In the genomic region with DNA sequence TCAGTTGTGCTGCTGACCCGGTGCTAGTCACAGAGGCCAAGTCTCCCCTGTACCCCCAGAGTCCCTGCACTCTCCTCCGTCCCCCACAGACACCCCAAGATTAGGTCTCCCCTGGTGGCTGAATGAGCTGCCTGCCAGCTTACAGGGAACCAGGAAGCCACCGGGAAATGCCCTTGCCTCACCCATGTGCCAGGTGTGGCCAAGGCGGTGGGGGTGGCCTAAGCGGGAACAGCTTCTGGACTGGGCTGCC, we compare ENCODE assay signal across 11 cellular contexts. TPM values are rescaled to one million over a fixed set of nuclear protein-coding genes. Genes with fewer than 3 reads are reported as not detected.
DNase-seq lines count a peak whose midpoint lies in the region; ATAC-seq and TF ChIP-seq lines count a peak whose summit lies in the region.
"Had no signal": no experiment of that assay in that cellular context is flagged by ENCODE, and none has a peak within 500 bp of the region (broad histone marks: within the 10 kb centered on the region; RNA-seq: fewer than 3 reads in every experiment).

No MANE protein-coding gene starts in this region.

- H3K27me3 ChIP-seq in foreskin keratinocyte, result no peaks in the 10 kb centered on the region
- H3K27me3 ChIP-seq in psoas muscle (ENCODE audit: insufficient read depth in 3 of 3, low read length in 2 of 3), result no peaks in the 10 kb centered on the region
- no peaks in the 10 kb centered on the region for H3K27me3 ChIP-seq in aorta (ENCODE audit: control insufficient read depth in 1 of 2, insufficient read depth in 2 of 2, low read length in 1 of 2)

- H3K4me1 ChIP-seq in foreskin keratinocyte (no peaks in the 10 kb centered on the region), psoas muscle (peaks cover 73% of the 10 kb centered on the region), aorta (ENCODE audit: control insufficient read depth in 1 of 2, insufficient read depth in 2 of 2, low read length in 2 of 2) (peaks cover 0 to 9% of the 10 kb centered on the region in 2 donors)

- H3K36me3 ChIP-seq in psoas muscle (ENCODE audit: insufficient read depth in 1 of 2, low read depth in 1 of 2) (no peaks in the 10 kb centered on the region), aorta (ENCODE audit: control insufficient read depth in 1 of 2, insufficient read depth in 2 of 2, low read length in 1 of 2) (no peaks in the 10 kb centered on the region)

- no peaks in the 10 kb centered on the region for H3K9me3 ChIP-seq in psoas muscle
- H3K9me3 ChIP-seq in aorta (ENCODE audit: control insufficient read depth, low read length), result no peaks in the 10 kb centered on the region
- H3K9me3 ChIP-seq: A549 had no signal

- ATAC-seq in Right ventricle myocardium superior (ENCODE audit: poor library complexity) (peak; percentile 10), foreskin keratinocyte (peak; percentile 23), psoas muscle (no peak), aorta (ENCODE audit: low FRiP score) (no peak)

- H3K27ac ChIP-seq in foreskin keratinocyte (no peak overlapping the region), psoas muscle (peak overlapping the region; percentile 51), aorta (ENCODE audit: low read depth in 1 of 2, low read length in 2 of 2) (peak overlapping the region; percentile 1 to 81)
- H3K27ac ChIP-seq: HL-60 had no signal

- 30 to 35% (median 33%) methylated on average over 5 of the region's 5 CpGs for WGBS in psoas muscle, 3 donors
- WGBS in aorta, 2 donors, result 56 to 58% methylated on average over 5 of the region's 5 CpGs

- H3K4me3 ChIP-seq in psoas muscle (no peak overlapping the region), aorta (ENCODE audit: low read length in 2 of 2) (no peak overlapping the region)
- H3K4me3 ChIP-seq: A549 had no signal

- TF ChIP-seq CTCF in foreskin keratinocyte (conservative IDR thresholded peaks at IDR 0.05) (peak; percentile 12), psoas muscle (IDR thresholded peaks at IDR 0.05) (no peak)

- intact Hi-C loops in Right ventricle myocardium superior (cut with DNase I), result no loop called here
- intact Hi-C loops in cardiac septum (cut with DNase I), result loop anchor here (5.0 kb wide), 1 partner anchor 33 kb away; the partner anchor contains the start of gene HSPG2
- intact Hi-C loops in psoas muscle (cut with DNase I), result loop anchor here in 1 of 2 donors (5.0 kb wide), 1 partner anchor 33 kb away; the partner anchor contains the start of gene HSPG2
- intact Hi-C loops in aorta (cut with DNase I), result loop anchor here (5.0 kb wide), 1 partner anchor 33 kb away; the partner anchor contains the start of gene HSPG2 (in 2 of the 2)

- DNase-seq in Right ventricle myocardium superior, result no peak
- DNase-seq in cardiac septum (ENCODE audit: low spot score), result no peak
- no peak for DNase-seq in foreskin keratinocyte
- DNase-seq in psoas muscle, result no peak
- no peak for DNase-seq in aorta
- no peak for DNase-seq in NCI-H2029 treated with DMSO at 0.1 percent for 48 hours (lab: John Stamatoyannopoulos, UW)
- no peak for DNase-seq in activated CD4-positive, CD25-positive, alpha-beta regulatory T cell (lab: John Stamatoyannopoulos, UW)
- DNase-seq in OCI-M1 (lab: John Stamatoyannopoulos, UW), result no peak
- DNase-seq: stimulated activated naive CD8-positive, alpha-beta T cell treated with anti-CD3 and anti-CD28 coated beads, Interleukin-15, amount 100 ng/mL, for 72 hours had no signal

RNA-seq across cellular contexts. Expression of gene HSPG2, which starts 32.7 kb away (rescaled TPM):
- 263 TPM for total RNA-seq in Right ventricle myocardium superior
- 506 TPM for total RNA-seq in cardiac septum
- total RNA-seq in foreskin keratinocyte, result 44.6 and 57.5 TPM in 2 replicates
- 36.2 and 44.7 TPM in 2 replicates for polyA plus RNA-seq in foreskin keratinocyte
- 100 to 1,000 TPM; 102 to 168 (median 135) TPM for total RNA-seq in psoas muscle
- 10 to 100 TPM; 24.5 to 74.8 (median 43.8) TPM for polyA plus RNA-seq in psoas muscle
- 1,000 to 10,000 TPM in 1 of 2 donors, 100 to 1,000 TPM in 1; 868 to 1,205 TPM for total RNA-seq in aorta
- 100 to 1,000 TPM in 1 of 2 donors, 10 to 100 TPM in 1; 49.1 to 268 TPM for polyA plus RNA-seq in aorta

Comparison
In these comparisons a context has a peak if more than half of its experiments do, and no peak if none do; other contexts are left out.
1. ATAC-seq: peak in Right ventricle myocardium superior (single experiment) and foreskin keratinocyte (single experiment); none in psoas muscle (0 of 4) and aorta (single experiment).